ENCODE assay signal across 3 cellular contexts in genomic region chr5:114330916-114331531, GRCh38.
"Had no signal": no experiment of that assay in that cellular context is flagged by ENCODE, and none has a peak within 500 bp of the region (broad histone marks: within the 10 kb centered on the region; RNA-seq: fewer than 3 reads in every experiment).

No MANE protein-coding gene starts in this region.

- ATAC-seq: GM12878 had no signal

- DNase-seq: GDM1, GF-D8 had no signal

- H3K4me3 ChIP-seq: GM12878 had no signal
